1 cellular context compared by ENCODE assay signal in genomic region chr6:53461041-53461656, GRCh38.
TF ChIP-seq lines count a peak whose summit lies in the region.

No MANE protein-coding gene starts in this region.

TF ChIP-seq in GM12878, 131 proteins besides CTCF, POLR2A, EP300 and RAD21 (continued from another document):
- TF ChIP-seq USF2 (IDR thresholded peaks at IDR 0.05; ENCODE audit: borderline replicate concordance, low read depth, low read length) = no peak
- TF ChIP-seq USF1 (IDR thresholded peaks at IDR 0.05; ENCODE audit: borderline replicate concordance, extremely low read length, insufficient read depth, low read depth, low read length) = no peak
- TF ChIP-seq ZNF217 (IDR thresholded peaks at IDR 0.05) = no peak
- no peak for TF ChIP-seq CREB1 (IDR thresholded peaks at IDR 0.05; ENCODE audit: low read depth)
- TF ChIP-seq MEF2A (IDR thresholded peaks at IDR 0.05; ENCODE audit: insufficient read depth, low read depth, low read length) = no peak
- TF ChIP-seq MYC (IDR thresholded peaks at IDR 0.05; ENCODE audit: insufficient read depth, insufficient read length, insufficient replicate concordance, low read length, severe bottlenecking) = no peak
- no peak for TF ChIP-seq SKIL (IDR thresholded peaks at IDR 0.05; ENCODE audit: low read depth, poor library complexity, severe bottlenecking)
- no peak for TF ChIP-seq TCF3 (IDR thresholded peaks at IDR 0.05; ENCODE audit: borderline replicate concordance, insufficient read depth, low read depth, low read length)
- no peak for TF ChIP-seq CEBPZ (IDR thresholded peaks at IDR 0.05; ENCODE audit: low read depth, low read length)
- TF ChIP-seq SMAD5 (IDR thresholded peaks at IDR 0.05; ENCODE audit: low read depth) = no peak
- no peak for TF ChIP-seq HDAC2 (IDR thresholded peaks at IDR 0.05)
